In genomic region chrX:132692526-132692925, GRCh38 we compare ENCODE assay signal across 20 cellular contexts.
"Had no signal": no experiment of that assay in that cellular context is flagged by ENCODE, and none has a peak within 500 bp of the region (broad histone marks: within the 10 kb centered on the region; RNA-seq: fewer than 3 reads in every experiment).

No MANE protein-coding gene starts in this region.

- H3K27ac ChIP-seq: colonic mucosa, esophagus muscularis mucosa, gastroesophageal sphincter, parathyroid adenoma, testis, transverse colon had no signal

- ATAC-seq: natural killer cell treated with Interleukin-12 subunit alpha and Interleukin-12 subunit beta and Interleukin-15 and Interleukin-18, amount 100 ng/mL, for 72 hours; sciatic nerve; stimulated activated naive B cell treated with anti-CD40 and anti-IgM and Interleukin-4, amounts not matched to agents 10 μg/mL and 1 μg/mL and 100 μg/mL, for 72 hours; stimulated activated naive CD8-positive, alpha-beta T cell treated with anti-CD3 and anti-CD28 coated beads, Interleukin-15, amount 100 ng/mL, for 72 hours had no signal

- DNase-seq: colonic mucosa; effector CD4-positive, alpha-beta T cell; glutamatergic neuron; immature natural killer cell; kidney; mesenchymal stem cell; midbrain; occipital lobe; stimulated activated CD4-positive, alpha-beta T cell treated with anti-CD3 and anti-CD28 coated beads, Interleukin-2, amount 100 ng/mL, for 24 hours; stimulated activated CD4-positive, alpha-beta T cell treated with anti-CD3 and anti-CD28 coated beads, Interleukin-4, amount 100 ng/mL, for 4 hours; stimulated activated naive B cell treated with anti-CD40 and anti-IgM and Interleukin-4, amounts not matched to agents 10 μg/mL and 1 μg/mL and 100 μg/mL, for 72 hours; stimulated activated naive CD8-positive, alpha-beta T cell treated with anti-CD3 and anti-CD28 coated beads, Interleukin-15, amount 100 ng/mL, for 72 hours; testis; transverse colon had no signal

- H3K79me2 ChIP-seq: parathyroid adenoma had no signal

- H3K9me3 ChIP-seq: colonic mucosa, esophagus muscularis mucosa, gastroesophageal sphincter, testis, transverse colon had no signal

- H2AFZ ChIP-seq: parathyroid adenoma had no signal

- H3K4me1 ChIP-seq: colonic mucosa, esophagus muscularis mucosa, gastroesophageal sphincter, parathyroid adenoma, testis, transverse colon had no signal

- H3K9ac ChIP-seq: parathyroid adenoma had no signal

- H3K4me3 ChIP-seq: colonic mucosa, esophagus muscularis mucosa, gastroesophageal sphincter, lung, testis, transverse colon had no signal

- H3K36me3 ChIP-seq: colonic mucosa, esophagus muscularis mucosa, gastroesophageal sphincter, transverse colon had no signal

- H3K27me3 ChIP-seq: colonic mucosa, esophagus muscularis mucosa, gastroesophageal sphincter, testis, transverse colon had no signal
